In genomic region chr16:14302399-14303181, GRCh38 we compare ENCODE assay signal across 8 cellular contexts.
DNase-seq lines count a peak whose midpoint lies in the region; ATAC-seq and TF ChIP-seq lines count a peak whose summit lies in the region.

No MANE protein-coding gene starts in this region.

- H3K27me3 Mint-ChIP-seq in WTC11 (ENCODE audit: low read depth) (peaks cover 8% of the 10 kb centered on the region; the same call in 1 of the 2 replicates), neural crest cell (ENCODE audit: low read depth) (peaks cover 66% of the 10 kb centered on the region)

- H4K20me1 ChIP-seq in fibroblast of lung (ENCODE audit: control insufficient read depth, extremely low read depth, insufficient read depth, low read length) = no peaks in the 10 kb centered on the region

- POLR2A ChIA-PET in WTC11 (lab: Charles Lee) = interaction anchor here (1.0 kb wide), 1 partner anchor 226 kb away, joined by 3 read pairs; no protein-coding TSS in a partner anchor

- H3K27me3 ChIP-seq in fibroblast of lung (ENCODE audit: control insufficient read depth, insufficient read depth, low read length) = no peaks in the 10 kb centered on the region

- H3K9me3 Mint-ChIP-seq in WTC11 = no peaks in the 10 kb centered on the region
- H3K9me3 Mint-ChIP-seq in neural crest cell = no peaks in the 10 kb centered on the region

- ATAC-seq in GM18907 (IDR thresholded peaks at IDR 0.05; ENCODE audit: unreplicated experiment) (peak; percentile 30), HG03135 (IDR thresholded peaks at IDR 0.05; ENCODE audit: unreplicated experiment) (peak; percentile 32), WTC11 (peak; percentile 4), HG02870 (IDR thresholded peaks at IDR 0.05; ENCODE audit: unreplicated experiment) (no peak)

- H3K4me2 ChIP-seq in fibroblast of lung (ENCODE audit: extremely low read depth, insufficient read depth, low read length) = peak overlapping the region; percentile 21

- no peak overlapping the region for H2AFZ ChIP-seq in fibroblast of lung (ENCODE audit: low read length)

- H3K9ac ChIP-seq in fibroblast of lung (ENCODE audit: insufficient read depth, low read length) = peak overlapping the region; percentile 74

- no peaks in the 10 kb centered on the region for H3K36me3 ChIP-seq in fibroblast of lung (ENCODE audit: control insufficient read depth, insufficient read depth, low read length)

- H3K9me3 ChIP-seq in fibroblast of lung (ENCODE audit: control insufficient read depth, insufficient read depth, low read depth, low read length) = no peaks in the 10 kb centered on the region

- H3K27ac ChIP-seq in fibroblast of lung (ENCODE audit: insufficient read depth, low read length) = peak overlapping the region; percentile 58

- H3K4me1 Mint-ChIP-seq in WTC11 (peaks cover 48% of the 10 kb centered on the region), neural crest cell (peaks cover 37% of the 10 kb centered on the region)

- H3K27ac Mint-ChIP-seq in WTC11 (no peak overlapping the region), neural crest cell (ENCODE audit: unreplicated experiment) (no peak overlapping the region)

- H3K4me3 ChIP-seq in AG09309 (ENCODE audit: control insufficient read depth, low read depth, low read length) = peak overlapping the region; percentile 97
- H3K4me3 ChIP-seq in fibroblast of lung (replicated peaks in 1 of 4; ENCODE audit: control extremely low read depth in 1 of 4, insufficient read depth in 1 of 4, low read depth in 3 of 4, low read length in 4 of 4) = peak overlapping the region; percentile 66 to 91 (median 84)

- H3K4me1 ChIP-seq in fibroblast of lung (ENCODE audit: control insufficient read depth, extremely low read depth, insufficient read depth, low read length) = peaks cover 9% of the 10 kb centered on the region

- TF ChIP-seq CTCF in AG09309 (IDR thresholded peaks at IDR 0.05; ENCODE audit: control insufficient read depth, insufficient read depth, low read depth, low read length, missing control alignments) (no peak), WTC11 (IDR thresholded peaks at IDR 0.05) (no peak), fibroblast of lung (conservative IDR thresholded peaks at IDR 0.05 in 1 of 2, IDR thresholded peaks at IDR 0.05 in 1 of 2; ENCODE audit: low read depth in 1 of 2, low read length in 2 of 2) (no peak), neural crest cell (conservative IDR thresholded peaks at IDR 0.05) (no peak)

- H3K79me2 ChIP-seq in fibroblast of lung (ENCODE audit: control insufficient read depth, insufficient read depth, low read length) = peaks cover 52% of the 10 kb centered on the region

- DNase-seq in AG09309 (ENCODE audit: low read depth) (no peak), WTC11 (ENCODE audit: low spot score) (peak; percentile 65), fibroblast of lung (ENCODE audit: low read depth in 2 of 2) (peak in 1 of 2 donors; percentile 26), neural crest cell (ENCODE audit: low read depth, low spot score) (peak; percentile 45), HPDE6-E6E7 (ENCODE audit: extremely low spot score) (no peak)

- H3K36me3 Mint-ChIP-seq in WTC11 = no peaks in the 10 kb centered on the region
- no peaks in the 10 kb centered on the region for H3K36me3 Mint-ChIP-seq in neural crest cell (ENCODE audit: low read depth)

- CTCF ChIA-PET in WTC11 (lab: Charles Lee) = interaction anchor here (0.6 to 1.3 kb wide), 2 partner anchors 8 to 383 kb away, joined by 3 to 5 read pairs; partner anchors contain the start of gene ERCC4

- H3K4me3 Mint-ChIP-seq in WTC11 (peak overlapping the region; percentile 92), neural crest cell (peak overlapping the region; percentile 85)

TF ChIP-seq in WTC11, 78 proteins besides CTCF, POLR2A, EP300 and RAD21:
- TF ChIP-seq, protein P1, sequence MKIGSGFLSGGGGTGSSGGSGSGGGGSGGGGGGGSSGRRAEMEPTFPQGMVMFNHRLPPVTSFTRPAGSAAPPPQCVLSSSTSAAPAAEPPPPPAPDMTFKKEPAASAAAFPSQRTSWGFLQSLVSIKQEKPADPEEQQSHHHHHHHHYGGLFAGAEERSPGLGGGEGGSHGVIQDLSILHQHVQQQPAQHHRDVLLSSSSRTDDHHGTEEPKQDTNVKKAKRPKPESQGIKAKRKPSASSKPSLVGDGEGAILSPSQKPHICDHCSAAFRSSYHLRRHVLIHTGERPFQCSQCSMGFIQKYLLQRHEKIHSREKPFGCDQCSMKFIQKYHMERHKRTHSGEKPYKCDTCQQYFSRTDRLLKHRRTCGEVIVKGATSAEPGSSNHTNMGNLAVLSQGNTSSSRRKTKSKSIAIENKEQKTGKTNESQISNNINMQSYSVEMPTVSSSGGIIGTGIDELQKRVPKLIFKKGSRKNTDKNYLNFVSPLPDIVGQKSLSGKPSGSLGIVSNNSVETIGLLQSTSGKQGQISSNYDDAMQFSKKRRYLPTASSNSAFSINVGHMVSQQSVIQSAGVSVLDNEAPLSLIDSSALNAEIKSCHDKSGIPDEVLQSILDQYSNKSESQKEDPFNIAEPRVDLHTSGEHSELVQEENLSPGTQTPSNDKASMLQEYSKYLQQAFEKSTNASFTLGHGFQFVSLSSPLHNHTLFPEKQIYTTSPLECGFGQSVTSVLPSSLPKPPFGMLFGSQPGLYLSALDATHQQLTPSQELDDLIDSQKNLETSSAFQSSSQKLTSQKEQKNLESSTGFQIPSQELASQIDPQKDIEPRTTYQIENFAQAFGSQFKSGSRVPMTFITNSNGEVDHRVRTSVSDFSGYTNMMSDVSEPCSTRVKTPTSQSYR (CRISPR knock-in tag; IDR thresholded peaks at IDR 0.05) = no peak
- TF ChIP-seq FOXP4 (CRISPR knock-in tag; IDR thresholded peaks at IDR 0.05) (peak; percentile 33; the same call in 1 of the 2 replicates), USF1 (CRISPR knock-in tag; IDR thresholded peaks at IDR 0.05) (no peak), ZNF512 (CRISPR knock-in tag; IDR thresholded peaks at IDR 0.05; ENCODE audit: borderline replicate concordance) (no peak), TEAD1 (CRISPR knock-in tag; IDR thresholded peaks at IDR 0.05) (no peak), ZNF121 (CRISPR knock-in tag; IDR thresholded peaks at IDR 0.05) (no peak), RELA (CRISPR knock-in tag; IDR thresholded peaks at IDR 0.05; ENCODE audit: borderline replicate concordance) (no peak), ZNF423 (CRISPR knock-in tag; IDR thresholded peaks at IDR 0.05) (peak; percentile 41; the same call in 1 of the 2 replicates), MYBL2 (CRISPR knock-in tag; IDR thresholded peaks at IDR 0.05) (0 out of 2 replicates have a peak, but pooled peaks have one; percentile 28)
- TF ChIP-seq, protein P2, sequence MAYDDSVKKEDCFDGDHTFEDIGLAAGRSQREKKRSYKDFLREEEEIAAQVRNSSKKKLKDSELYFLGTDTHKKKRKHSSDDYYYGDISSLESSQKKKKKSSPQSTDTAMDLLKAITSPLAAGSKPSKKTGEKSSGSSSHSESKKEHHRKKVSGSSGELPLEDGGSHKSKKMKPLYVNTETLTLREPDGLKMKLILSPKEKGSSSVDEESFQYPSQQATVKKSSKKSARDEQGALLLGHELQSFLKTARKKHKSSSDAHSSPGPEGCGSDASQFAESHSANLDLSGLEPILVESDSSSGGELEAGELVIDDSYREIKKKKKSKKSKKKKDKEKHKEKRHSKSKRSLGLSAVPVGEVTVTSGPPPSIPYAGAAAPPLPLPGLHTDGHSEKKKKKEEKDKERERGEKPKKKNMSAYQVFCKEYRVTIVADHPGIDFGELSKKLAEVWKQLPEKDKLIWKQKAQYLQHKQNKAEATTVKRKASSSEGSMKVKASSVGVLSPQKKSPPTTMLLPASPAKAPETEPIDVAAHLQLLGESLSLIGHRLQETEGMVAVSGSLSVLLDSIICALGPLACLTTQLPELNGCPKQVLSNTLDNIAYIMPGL (CRISPR knock-in tag; IDR thresholded peaks at IDR 0.05) = 0 out of 2 replicates have a peak, but pooled peaks have one; percentile 32
TF ChIP-seq in WTC11: peak in this region for 4.

Comparison
In these comparisons a context has a peak if more than half of its experiments do, and no peak if none do; other contexts are left out.
1. DNase-seq: peak in WTC11 (single experiment) and neural crest cell (single experiment); none in AG09309 (single experiment) and HPDE6-E6E7 (single experiment).